Comparison of ENCODE assay signal across 15 cellular contexts in genomic region chr2:65504201-65504600, GRCh38.
DNase-seq lines count a peak whose midpoint lies in the region; ATAC-seq lines count a peak whose summit lies in the region.
"Had no signal": no experiment of that assay in that cellular context is flagged by ENCODE, and none has a peak within 500 bp of the region (broad histone marks: within the 10 kb centered on the region; RNA-seq: fewer than 3 reads in every experiment).

No MANE protein-coding gene starts in this region.

- H3K14ac ChIP-seq in mesenchymal stem cell (ENCODE audit: low read length in 2 of 2): no peak overlapping the region

- no peak overlapping the region for H3K27ac ChIP-seq in mesenchymal stem cell (ENCODE audit: low read length, poor library complexity, severe bottlenecking)
- H3K27ac ChIP-seq: 22Rv1, A549, C4-2B had no signal

- H2BK12ac ChIP-seq in mesenchymal stem cell (ENCODE audit: low read length in 2 of 2): no peak overlapping the region

- H2BK120ac ChIP-seq in mesenchymal stem cell (ENCODE audit: low read depth, low read length): no peak overlapping the region

- H3K23ac ChIP-seq in mesenchymal stem cell (ENCODE audit: low read length in 2 of 2): no peak overlapping the region

- no peaks in the 10 kb centered on the region for H3K36me3 ChIP-seq in mesenchymal stem cell (ENCODE audit: control insufficient read depth in 1 of 2, insufficient read depth in 2 of 2, low read depth in 1 of 2, low read length in 2 of 2)

- H2BK15ac ChIP-seq in mesenchymal stem cell (ENCODE audit: low read depth, poor library complexity, severe bottlenecking): no peak overlapping the region

- no peak overlapping the region for H3K4me3 ChIP-seq in mesenchymal stem cell (ENCODE audit: insufficient read depth in 1 of 2, low read depth in 1 of 2, low read length in 2 of 2)
- H3K4me3 ChIP-seq: A549 had no signal

- DNase-seq in SIG-M5 treated with dmso at 0.1 percent for 504 hours (lab: John Stamatoyannopoulos, UW; ENCODE audit: unreplicated experiment) (peak; percentile 40), SIG-M5 (lab: John Stamatoyannopoulos, UW) (no peak), inferior parietal cortex (ENCODE audit: extremely low spot score) (peak; percentile 16), putamen (ENCODE audit: low spot score) (peak; percentile 38), kidney tubule cell (ENCODE audit: low spot score) (no peak), mesenchymal stem cell (no peak)
- DNase-seq: AML-193; Caco-2; CD4-positive, alpha-beta T cell; GDM1; H9 had no signal

- H3K4ac ChIP-seq in mesenchymal stem cell (ENCODE audit: low read depth in 1 of 2, low read length in 2 of 2): no peak overlapping the region

- WGBS in mesenchymal stem cell: 92% methylated on average over 5 of the region's 6 CpGs

- no peak overlapping the region for H2BK5ac ChIP-seq in mesenchymal stem cell (ENCODE audit: low read depth, low read length, poor library complexity, severe bottlenecking)

- no peak overlapping the region for H4K8ac ChIP-seq in mesenchymal stem cell (ENCODE audit: low read length)

- no peak overlapping the region for H3K9ac ChIP-seq in mesenchymal stem cell (ENCODE audit: low read length)

- no peak overlapping the region for H2AK5ac ChIP-seq in mesenchymal stem cell (ENCODE audit: low read length, severe bottlenecking)

- H3K27me3 ChIP-seq in mesenchymal stem cell (ENCODE audit: control insufficient read depth in 1 of 2, insufficient read depth in 1 of 2, low read length in 2 of 2): no peaks in the 10 kb centered on the region

- H3K79me1 ChIP-seq in mesenchymal stem cell (replicated peaks; ENCODE audit: low read length, poor library complexity, severe bottlenecking): no peaks in the 10 kb centered on the region

- no peaks in the 10 kb centered on the region for H3K9me3 ChIP-seq in mesenchymal stem cell (ENCODE audit: control insufficient read depth, low read length)
- H3K9me3 ChIP-seq: A549 had no signal

- H2AFZ ChIP-seq in mesenchymal stem cell (ENCODE audit: low read depth, low read length): no peak overlapping the region

- no peak overlapping the region for H3K18ac ChIP-seq in mesenchymal stem cell (ENCODE audit: low read depth in 1 of 2, low read length in 2 of 2)

- H3K4me1 ChIP-seq in mesenchymal stem cell (ENCODE audit: control insufficient read depth, insufficient read depth, low read depth, low read length): no peaks in the 10 kb centered on the region
- H3K4me1 ChIP-seq: A549, Caco-2 had no signal

- no peak overlapping the region for H4K91ac ChIP-seq in mesenchymal stem cell (ENCODE audit: low read length)

- H3K4me2 ChIP-seq in mesenchymal stem cell (ENCODE audit: low read length, poor library complexity, severe bottlenecking): no peak overlapping the region
- H3K4me2 ChIP-seq: A549 had no signal

- no peak for ATAC-seq in HG03108 (IDR thresholded peaks at IDR 0.05; ENCODE audit: unreplicated experiment)
- ATAC-seq: A549 had no signal

Comparison
In these comparisons a context has a peak if more than half of its experiments do, and no peak if none do; other contexts are left out.
1. DNase-seq: peak in SIG-M5 treated with dmso at 0.1 percent for 504 hours (single experiment), inferior parietal cortex (single experiment) and putamen (single experiment); none in SIG-M5 (single experiment), kidney tubule cell (single experiment) and mesenchymal stem cell (single experiment).